ENCODE assay signal across 8 cellular contexts in the genomic region with DNA sequence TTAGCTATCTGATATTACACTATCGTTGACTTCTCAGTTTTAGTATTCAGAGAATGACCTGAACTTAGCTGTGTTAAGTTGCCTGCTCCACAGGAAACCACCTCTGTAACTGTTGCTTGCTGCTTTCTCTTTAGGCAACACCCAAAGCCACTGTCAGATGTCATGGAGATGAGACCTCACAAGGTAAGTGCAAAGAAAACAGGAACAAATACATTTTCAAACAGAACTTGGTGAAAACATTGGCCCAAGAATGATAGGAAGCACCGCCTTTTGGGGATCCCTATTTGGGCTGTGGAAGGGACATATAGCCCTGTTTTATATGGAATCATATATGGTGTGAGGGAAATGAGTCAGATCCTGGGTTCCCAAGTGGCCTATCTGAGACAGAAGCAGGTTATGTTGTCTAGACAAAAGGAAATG.
DNase-seq lines count a peak whose midpoint lies in the region; ATAC-seq and TF ChIP-seq lines count a peak whose summit lies in the region.

No MANE protein-coding gene starts in this region.

- TF ChIP-seq CTCF in OCI-LY1 (IDR thresholded peaks at IDR 0.05; ENCODE audit: low read length) (no peak), ovary (IDR thresholded peaks at IDR 0.05) (no peak)

- no peak overlapping the region for H3K9ac ChIP-seq in OCI-LY1 (ENCODE audit: low read length)

- intact Hi-C loops in ovary (cut with DNase I): no loop called here

- H3K9me3 ChIP-seq in OCI-LY1 (ENCODE audit: low read length) (no peaks in the 10 kb centered on the region), ovary (no peaks in the 10 kb centered on the region)

- WGBS in ovary, 3 donors: 64 to 68% (median 65%) methylated on average over 2 of the region's 2 CpGs

- H3K9me2 ChIP-seq in OCI-LY1 (ENCODE audit: low read depth, low read length): no peaks in the 10 kb centered on the region

- H3K4me3 ChIP-seq in OCI-LY1 (ENCODE audit: low read depth, low read length, poor library complexity, severe bottlenecking) (no peak overlapping the region), ovary (no peak overlapping the region)

- peak; percentile 3 for DNase-seq in astrocyte of the hippocampus (ENCODE audit: low read depth, low spot score)
- DNase-seq in stimulated activated naive CD4-positive, alpha-beta T cell (lab: John Stamatoyannopoulos, UW): peak; percentile 16 to 83 (median 68)
- DNase-seq in NCI-H526 treated with DMSO at 0.1 percent for 48 hours (lab: John Stamatoyannopoulos, UW): no peak
- no peak for DNase-seq in ovary
- DNase-seq in NCI-H510A treated with DMSO at 0.1 percent for 48 hours (lab: John Stamatoyannopoulos, UW): no peak

- H3K4me1 ChIP-seq in OCI-LY1 (ENCODE audit: insufficient read depth, low read length, severe bottlenecking) (peaks cover 19% of the 10 kb centered on the region), ovary (ENCODE audit: insufficient read depth) (no peaks in the 10 kb centered on the region)

- H3K4me2 ChIP-seq in OCI-LY1 (ENCODE audit: low read length): peak overlapping the region; percentile 3

- H2AFZ ChIP-seq in OCI-LY1 (ENCODE audit: low read length): peak overlapping the region; percentile 83; the same call in 1 of the 2 replicates

- H3K27me3 ChIP-seq in OCI-LY1 (ENCODE audit: insufficient read depth, low read length): no peaks in the 10 kb centered on the region
- no peaks in the 10 kb centered on the region for H3K27me3 ChIP-seq in ovary

- no peaks in the 10 kb centered on the region for H4K20me1 ChIP-seq in OCI-LY1 (ENCODE audit: insufficient read depth, low read length)

- H3K27ac ChIP-seq in OCI-LY1 (ENCODE audit: low read depth, low read length, poor library complexity, severe bottlenecking): peak overlapping the region; percentile 14
- no peak overlapping the region for H3K27ac ChIP-seq in ovary

- peak; percentile 94 for ATAC-seq in GM18909 (IDR thresholded peaks at IDR 0.05; ENCODE audit: poor library complexity, unreplicated experiment)
- peak; percentile 85 for ATAC-seq in HG02840 (IDR thresholded peaks at IDR 0.05; ENCODE audit: low FRiP score, unreplicated experiment)

- H3K79me2 ChIP-seq in OCI-LY1 (ENCODE audit: insufficient read depth, low read length): no peaks in the 10 kb centered on the region

- H3K36me3 ChIP-seq in OCI-LY1 (ENCODE audit: insufficient read depth, low read length) (no peaks in the 10 kb centered on the region), ovary (no peaks in the 10 kb centered on the region)

- H3F3A ChIP-seq in OCI-LY1 (ENCODE audit: insufficient read depth, low read length): no peaks in the 10 kb centered on the region

- TF ChIP-seq EP300 in ovary (IDR thresholded peaks at IDR 0.05): no peak

- no peak for TF ChIP-seq POLR2A in ovary (IDR thresholded peaks at IDR 0.05)

Comparison
In these comparisons a context has a peak if more than half of its experiments do, and no peak if none do; other contexts are left out.
1. DNase-seq: peak in astrocyte of the hippocampus (single experiment) and stimulated activated naive CD4-positive, alpha-beta T cell (6 of 6); none in NCI-H526 treated with DMSO at 0.1 percent for 48 hours (single experiment), ovary (0 of 5) and NCI-H510A treated with DMSO at 0.1 percent for 48 hours (single experiment).